ENCODE assay signal across 18 cellular contexts in genomic region chr3:4907050-4907449, GRCh38.
DNase-seq lines count a peak whose midpoint lies in the region; ATAC-seq and TF ChIP-seq lines count a peak whose summit lies in the region.
"Had no signal": no experiment of that assay in that cellular context is flagged by ENCODE, and none has a peak within 500 bp of the region (broad histone marks: within the 10 kb centered on the region; RNA-seq: fewer than 3 reads in every experiment).

No MANE protein-coding gene starts in this region.

- H3K4me3 ChIP-seq in Loucy (ENCODE audit: low read length, poor library complexity, severe bottlenecking), result no peak overlapping the region
- H3K4me3 ChIP-seq in mesenchymal stem cell (ENCODE audit: insufficient read depth in 1 of 2, low read depth in 1 of 2, low read length in 2 of 2), result no peak overlapping the region
- H3K4me3 ChIP-seq: Peyer's patch had no signal

- H3K27me3 Mint-ChIP-seq in T-helper 1 cell treated with Interleukin-12 subunit alpha and Interleukin-12 subunit beta and Interleukin-4 antibody, amounts not matched to agents 30 μg/mL and 1 μg/mL, for 36 hours (ENCODE audit: low read depth), result no peaks in the 10 kb centered on the region
- H3K27me3 Mint-ChIP-seq in activated naive CD8-positive, alpha-beta T cell treated with anti-CD3 and anti-CD28 coated beads for 36 hours, result no peaks in the 10 kb centered on the region
- H3K27me3 Mint-ChIP-seq: CD4-positive, alpha-beta T cell had no signal

- H3K27ac Mint-ChIP-seq in T-helper 1 cell treated with Interleukin-12 subunit alpha and Interleukin-12 subunit beta and Interleukin-4 antibody, amounts not matched to agents 30 μg/mL and 1 μg/mL, for 36 hours, result peak overlapping the region; percentile 94
- peak overlapping the region; percentile 82 for H3K27ac Mint-ChIP-seq in activated naive CD8-positive, alpha-beta T cell treated with anti-CD3 and anti-CD28 coated beads for 36 hours
- H3K27ac Mint-ChIP-seq: CD4-positive, alpha-beta T cell; H9 had no signal

- peaks cover 13% of the 10 kb centered on the region for H3K36me3 Mint-ChIP-seq in T-helper 1 cell treated with Interleukin-12 subunit alpha and Interleukin-12 subunit beta and Interleukin-4 antibody, amounts not matched to agents 30 μg/mL and 1 μg/mL, for 36 hours (ENCODE audit: low read depth)
- peaks cover 3% of the 10 kb centered on the region for H3K36me3 Mint-ChIP-seq in activated naive CD8-positive, alpha-beta T cell treated with anti-CD3 and anti-CD28 coated beads for 36 hours

- peaks cover 11% of the 10 kb centered on the region for H3K9me3 Mint-ChIP-seq in T-helper 1 cell treated with Interleukin-12 subunit alpha and Interleukin-12 subunit beta and Interleukin-4 antibody, amounts not matched to agents 30 μg/mL and 1 μg/mL, for 36 hours
- H3K9me3 Mint-ChIP-seq in activated naive CD8-positive, alpha-beta T cell treated with anti-CD3 and anti-CD28 coated beads for 36 hours, result no peaks in the 10 kb centered on the region
- H3K9me3 Mint-ChIP-seq: CD4-positive, alpha-beta T cell; H9 had no signal

- 80% methylated on average over 1 of the region's 1 CpG for WGBS in mesenchymal stem cell

- no peak for ATAC-seq in HG03196 (IDR thresholded peaks at IDR 0.05; ENCODE audit: unreplicated experiment)

- no peak overlapping the region for H2BK5ac ChIP-seq in mesenchymal stem cell (ENCODE audit: low read depth, low read length, poor library complexity, severe bottlenecking)

- H4K8ac ChIP-seq in mesenchymal stem cell (ENCODE audit: low read length), result no peak overlapping the region

- H3K4me1 Mint-ChIP-seq in T-helper 1 cell treated with Interleukin-12 subunit alpha and Interleukin-12 subunit beta and Interleukin-4 antibody, amounts not matched to agents 30 μg/mL and 1 μg/mL, for 36 hours (ENCODE audit: low read depth), result peaks cover 76% of the 10 kb centered on the region
- H3K4me1 Mint-ChIP-seq in activated naive CD8-positive, alpha-beta T cell treated with anti-CD3 and anti-CD28 coated beads for 36 hours, result peaks cover 56% of the 10 kb centered on the region

- H4K91ac ChIP-seq in mesenchymal stem cell (ENCODE audit: low read length), result no peak overlapping the region

- no peak overlapping the region for H2BK120ac ChIP-seq in mesenchymal stem cell (ENCODE audit: low read depth, low read length)

- H3F3A ChIP-seq in Loucy (ENCODE audit: low read depth), result no peaks in the 10 kb centered on the region

- no peak overlapping the region for H3K18ac ChIP-seq in mesenchymal stem cell (ENCODE audit: low read depth in 1 of 2, low read length in 2 of 2)

- H3K4ac ChIP-seq in mesenchymal stem cell (ENCODE audit: low read depth in 1 of 2, low read length in 2 of 2), result no peak overlapping the region

- H3K14ac ChIP-seq in mesenchymal stem cell (ENCODE audit: low read length in 2 of 2), result no peak overlapping the region

- H3K79me1 ChIP-seq in mesenchymal stem cell (replicated peaks; ENCODE audit: low read length, poor library complexity, severe bottlenecking), result no peaks in the 10 kb centered on the region

- peak overlapping the region; percentile 23 for H3K4me3 Mint-ChIP-seq in T-helper 1 cell treated with Interleukin-12 subunit alpha and Interleukin-12 subunit beta and Interleukin-4 antibody, amounts not matched to agents 30 μg/mL and 1 μg/mL, for 36 hours
- H3K4me3 Mint-ChIP-seq in activated naive CD8-positive, alpha-beta T cell treated with anti-CD3 and anti-CD28 coated beads for 36 hours, result no peak overlapping the region
- H3K4me3 Mint-ChIP-seq: CD4-positive, alpha-beta T cell; H9 had no signal

- H3K4me2 ChIP-seq in Loucy (ENCODE audit: low read depth, low read length, poor library complexity, severe bottlenecking) (no peak overlapping the region), mesenchymal stem cell (ENCODE audit: low read length, poor library complexity, severe bottlenecking) (no peak overlapping the region)

- H2AFZ ChIP-seq in Loucy (ENCODE audit: low read length), result peak overlapping the region; percentile 2; the same call in 1 of the 2 replicates
- H2AFZ ChIP-seq in mesenchymal stem cell (ENCODE audit: low read depth, low read length), result no peak overlapping the region

- H3K9ac ChIP-seq in Loucy (ENCODE audit: low read depth, low read length, poor library complexity, severe bottlenecking) (no peak overlapping the region), mesenchymal stem cell (ENCODE audit: low read length) (no peak overlapping the region)

- H2BK12ac ChIP-seq in mesenchymal stem cell (ENCODE audit: low read length in 2 of 2), result no peak overlapping the region

- H3K27me3 ChIP-seq in Loucy (ENCODE audit: insufficient read depth, low read length, poor library complexity, severe bottlenecking), result no peaks in the 10 kb centered on the region
- no peaks in the 10 kb centered on the region for H3K27me3 ChIP-seq in mesenchymal stem cell (ENCODE audit: control insufficient read depth in 1 of 2, insufficient read depth in 1 of 2, low read length in 2 of 2)
- H3K27me3 ChIP-seq: BE2C, Peyer's patch had no signal

- DNase-seq in T-helper 1 cell (no peak), mesenchymal stem cell (no peak), NCI-H524 (lab: John Stamatoyannopoulos, UW) (no peak)
- no peak for DNase-seq in activated naive CD8-positive, alpha-beta T cell treated with anti-CD3 and anti-CD28 coated beads for 36 hours
- no peak for DNase-seq in activated effector memory CD4-positive, alpha-beta T cell treated with Interleukin-2 at 50 U/mL for 16 hours
- DNase-seq: CD4-positive, alpha-beta T cell; DMS79 treated with DMSO at 0.1 percent for 48 hours; H9; Karpas-422; MM.1S; NCI-H1694; NCI-H524 treated with DMSO at 0.1 percent for 48 hours had no signal

- no peaks in the 10 kb centered on the region for H3K36me3 ChIP-seq in Loucy (ENCODE audit: insufficient read depth, low read length)
- no peaks in the 10 kb centered on the region for H3K36me3 ChIP-seq in mesenchymal stem cell (ENCODE audit: control insufficient read depth in 1 of 2, insufficient read depth in 2 of 2, low read depth in 1 of 2, low read length in 2 of 2)
- H3K36me3 ChIP-seq: BE2C, Peyer's patch had no signal

- H3K4me1 ChIP-seq in Loucy (ENCODE audit: insufficient read depth, low read length, poor library complexity, severe bottlenecking) (peaks cover 44% of the 10 kb centered on the region), mesenchymal stem cell (ENCODE audit: control insufficient read depth, insufficient read depth, low read depth, low read length) (peaks cover 10% of the 10 kb centered on the region)
- H3K4me1 ChIP-seq: BE2C had no signal

- H3K79me2 ChIP-seq in Loucy (ENCODE audit: insufficient read depth, low read length), result no peaks in the 10 kb centered on the region

- no peaks in the 10 kb centered on the region for H3K9me2 ChIP-seq in Loucy (replicated peaks; ENCODE audit: low read depth, low read length)

- no peaks in the 10 kb centered on the region for H4K20me1 ChIP-seq in Loucy (ENCODE audit: insufficient read depth, low read length, poor library complexity, severe bottlenecking)

- peak overlapping the region; percentile 64 for H3K27ac ChIP-seq in mesenchymal stem cell (ENCODE audit: low read length, poor library complexity, severe bottlenecking)
- H3K27ac ChIP-seq: 22Rv1 had no signal

- H3K9me3 ChIP-seq in Loucy (ENCODE audit: insufficient read depth, low read depth, low read length) (no peaks in the 10 kb centered on the region), mesenchymal stem cell (ENCODE audit: control insufficient read depth, low read length) (no peaks in the 10 kb centered on the region)
- H3K9me3 ChIP-seq: BE2C, Peyer's patch had no signal

- no peak for TF ChIP-seq CTCF in Loucy (conservative IDR thresholded peaks at IDR 0.05; ENCODE audit: low read length)

- H2AK5ac ChIP-seq in mesenchymal stem cell (ENCODE audit: low read length, severe bottlenecking), result peak overlapping the region; percentile 87

- H2BK15ac ChIP-seq in mesenchymal stem cell (ENCODE audit: low read depth, poor library complexity, severe bottlenecking), result no peak overlapping the region

- H3K23ac ChIP-seq in mesenchymal stem cell (ENCODE audit: low read length in 2 of 2), result no peak overlapping the region
